ENCODE assay signal across 8 cellular contexts in the genomic region with DNA sequence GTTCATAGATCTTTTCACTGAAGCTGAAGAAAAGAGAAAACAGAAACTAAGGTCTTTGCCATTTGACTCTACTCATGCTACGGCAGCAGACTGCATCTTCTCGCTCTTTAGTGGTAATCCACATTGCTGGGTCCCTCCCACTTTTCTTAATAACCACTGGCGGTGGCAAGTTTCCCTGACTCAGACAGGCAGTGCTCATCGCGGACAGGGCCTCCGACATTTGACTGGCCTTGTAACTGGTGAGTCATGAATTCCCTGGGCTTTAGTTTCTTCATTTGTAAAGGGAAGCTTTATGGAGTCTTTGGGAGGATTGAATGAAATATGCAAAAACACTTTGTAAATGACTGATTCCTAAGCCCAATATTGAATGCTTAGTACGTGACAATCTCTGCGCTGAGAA.
DNase-seq lines count a peak whose midpoint lies in the region; TF ChIP-seq lines count a peak whose summit lies in the region.

No MANE protein-coding gene starts in this region.

- H3K4me3 ChIP-seq in NB4 (ENCODE audit: low read depth, low read length), result no peak overlapping the region
- H3K4me3 ChIP-seq in epithelial cell of esophagus (ENCODE audit: low read length), result no peak overlapping the region
- no peak overlapping the region for H3K4me3 ChIP-seq in H7 (ENCODE audit: insufficient read depth, low read depth, low read length)

- no peaks in the 10 kb centered on the region for H3K36me3 ChIP-seq in H7 (replicated peaks; ENCODE audit: control insufficient read depth, insufficient read depth, low read length)

- DNase-seq in Caki2 (ENCODE audit: low read depth), result peak; percentile 84
- DNase-seq in NB4 (ENCODE audit: low read depth), result peak; percentile 5
- DNase-seq in epithelial cell of esophagus (ENCODE audit: low read depth), result peak; percentile 97
- DNase-seq in myocyte (ENCODE audit: low read depth), result peak; percentile 51
- no peak for DNase-seq in GDM1 (lab: John Stamatoyannopoulos, UW)
- no peak for DNase-seq in stimulated activated CD4-positive, alpha-beta T cell treated with anti-CD3 and anti-CD28 coated beads, Interleukin-2, amount 100 ng/mL, for 48 hours
- no peak for DNase-seq in H7
- no peak for DNase-seq in stimulated activated CD4-positive, alpha-beta T cell treated with anti-CD3 and anti-CD28 coated beads, Interleukin-4, amount 100 ng/mL, for 1 hour

- no peaks in the 10 kb centered on the region for H3K27me3 ChIP-seq in H7 (ENCODE audit: control insufficient read depth, insufficient read depth, low read length)

- no peak for TF ChIP-seq POLR2A in NB4 (IDR thresholded peaks at IDR 0.05; ENCODE audit: extremely low read depth, insufficient read length)

- in situ Hi-C loops in Caki2 (cut with HindIII; ENCODE audit: low pct_unique_long_range_greater_than_20kb, low sequenced_read_pairs), result no loop called here

- TF ChIP-seq CTCF in NB4 (IDR thresholded peaks at IDR 0.05; ENCODE audit: low read depth, low read length) (no peak), epithelial cell of esophagus (IDR thresholded peaks at IDR 0.05; ENCODE audit: insufficient read depth, low read depth, low read length, missing control alignments) (no peak)

Comparison
In these comparisons a context has a peak if more than half of its experiments do, and no peak if none do; other contexts are left out.
1. DNase-seq: peak in Caki2 (single experiment), NB4 (single experiment), epithelial cell of esophagus (single experiment) and myocyte (single experiment); none in GDM1 (single experiment), stimulated activated CD4-positive, alpha-beta T cell treated with anti-CD3 and anti-CD28 coated beads, Interleukin-2, amount 100 ng/mL, for 48 hours (0 of 2), H7 (single experiment) and stimulated activated CD4-positive, alpha-beta T cell treated with anti-CD3 and anti-CD28 coated beads, Interleukin-4, amount 100 ng/mL, for 1 hour (single experiment).